In genomic region chr16:70064841-70065370, GRCh38 we compare ENCODE assay signal across 8 cellular contexts. TPM values are rescaled to one million over a fixed set of nuclear protein-coding genes. Genes with fewer than 3 reads are reported as not detected.
DNase-seq lines count a peak whose midpoint lies in the region; ATAC-seq, FAIRE-seq and TF ChIP-seq lines count a peak whose summit lies in the region.
"Not testable (repeated sequence)": the region's sequence is repeated elsewhere in the genome, so short reads cannot be mapped to it uniquely, and the experiment has no call there.

No MANE protein-coding gene starts in this region.

- intact Hi-C loops in kidney (cut with DNase I): not testable (repeated sequence)

- peak overlapping the region; percentile 77 to 85 for H3K4me3 ChIP-seq in kidney (ENCODE audit: low read length in 2 of 2)
- peak overlapping the region; percentile 60 to 79 (median 69) for H3K4me3 ChIP-seq in subcutaneous abdominal adipose tissue (ENCODE audit: low read depth in 1 of 5, low read length in 5 of 5)

- not testable (repeated sequence) for FAIRE-seq in kidney (lab: Jason Lieb, UNC)

- H3K9ac ChIP-seq in kidney (ENCODE audit: low read length in 2 of 2) (peak overlapping the region; percentile 65 to 73), subcutaneous abdominal adipose tissue (ENCODE audit: low read length in 5 of 5) (peak overlapping the region in 3 of 5 donors; percentile 68 to 78 (median 74))

- H3K27ac ChIP-seq in kidney (ENCODE audit: low read depth in 2 of 2, low read length in 2 of 2) (peak overlapping the region; percentile 60 to 83), subcutaneous abdominal adipose tissue (ENCODE audit: low read depth, low read length) (peak overlapping the region; percentile 50)

- ATAC-seq in HG03045 (IDR thresholded peaks at IDR 0.05; ENCODE audit: unreplicated experiment): peak; percentile 24

- H3K9me3 ChIP-seq in kidney (ENCODE audit: control insufficient read depth in 1 of 2, low read length in 2 of 2); subcutaneous abdominal adipose tissue (ENCODE audit: control insufficient read depth in 5 of 5, low read length in 5 of 5): not testable (repeated sequence)

- not testable (repeated sequence) for H3K27me3 ChIP-seq in subcutaneous abdominal adipose tissue (ENCODE audit: control insufficient read depth in 5 of 5, insufficient read depth in 4 of 5, low read length in 5 of 5)

- not testable (repeated sequence) for H3K36me3 ChIP-seq in kidney (ENCODE audit: control insufficient read depth in 1 of 2, insufficient read depth in 2 of 2, low read length in 2 of 2); subcutaneous abdominal adipose tissue (ENCODE audit: control insufficient read depth in 5 of 5, insufficient read depth in 5 of 5, low read length in 5 of 5)

- not testable (repeated sequence) for H3K4me1 ChIP-seq in kidney (ENCODE audit: control insufficient read depth in 1 of 2, insufficient read depth in 1 of 2, low read depth in 1 of 2, low read length in 2 of 2); subcutaneous abdominal adipose tissue (ENCODE audit: control insufficient read depth in 5 of 5, insufficient read depth in 5 of 5, low read length in 5 of 5)

- peak; percentile 38 for DNase-seq in ELF-1 (ENCODE audit: low read depth, low spot score)
- DNase-seq in RPMI7951 (ENCODE audit: low read depth): peak; percentile 6
- peak; percentile 78 for DNase-seq in activated T-cell treated with anti-CD3 and anti-CD28 coated beads, Interleukin-2, amount 50 U/mL, for 1 hour
- DNase-seq in effector CD4-positive, alpha-beta T cell: peak; percentile 71
- peak; percentile 88 for DNase-seq in kidney
- DNase-seq in renal cortical epithelial cell (ENCODE audit: low read depth): peak; percentile 7

- TF ChIP-seq CTCF in kidney (IDR thresholded peaks at IDR 0.05; ENCODE audit: borderline replicate concordance, extremely low read depth, insufficient read depth): not testable (repeated sequence)

RNA-seq across cellular contexts. Expression of gene PDPR, which starts 49.2 kb away (rescaled TPM):
- 12.2 and 13.1 TPM in 2 replicates for total RNA-seq in RPMI7951 (2014; rRNA removed; shearing (Covaris generic))
- total RNA-seq in kidney (46.9 TPM), renal cortical epithelial cell (14.6 and 39.7 TPM in 2 replicates)
- polyA plus RNA-seq in kidney (ENCODE audit: insufficient read depth, low read depth, low replicate concordance): 7.0 TPM

Comparison
In these comparisons a context has a peak if more than half of its experiments do, and no peak if none do; other contexts are left out.
1. Peak in every context shown above with its lines: DNase-seq, ATAC-seq, H3K4me3 ChIP-seq and H3K27ac ChIP-seq.
2. DNase-seq: peak in every context shown above with its lines; median percentile 88 in kidney; 78 in activated T-cell treated with anti-CD3 and anti-CD28 coated beads, Interleukin-2, amount 50 U/mL, for 1 hour; 71 in effector CD4-positive, alpha-beta T cell; 38 in ELF-1; 7 in renal cortical epithelial cell; 6 in RPMI7951.